ENCODE assay signal across 8 cellular contexts in the genomic region with DNA sequence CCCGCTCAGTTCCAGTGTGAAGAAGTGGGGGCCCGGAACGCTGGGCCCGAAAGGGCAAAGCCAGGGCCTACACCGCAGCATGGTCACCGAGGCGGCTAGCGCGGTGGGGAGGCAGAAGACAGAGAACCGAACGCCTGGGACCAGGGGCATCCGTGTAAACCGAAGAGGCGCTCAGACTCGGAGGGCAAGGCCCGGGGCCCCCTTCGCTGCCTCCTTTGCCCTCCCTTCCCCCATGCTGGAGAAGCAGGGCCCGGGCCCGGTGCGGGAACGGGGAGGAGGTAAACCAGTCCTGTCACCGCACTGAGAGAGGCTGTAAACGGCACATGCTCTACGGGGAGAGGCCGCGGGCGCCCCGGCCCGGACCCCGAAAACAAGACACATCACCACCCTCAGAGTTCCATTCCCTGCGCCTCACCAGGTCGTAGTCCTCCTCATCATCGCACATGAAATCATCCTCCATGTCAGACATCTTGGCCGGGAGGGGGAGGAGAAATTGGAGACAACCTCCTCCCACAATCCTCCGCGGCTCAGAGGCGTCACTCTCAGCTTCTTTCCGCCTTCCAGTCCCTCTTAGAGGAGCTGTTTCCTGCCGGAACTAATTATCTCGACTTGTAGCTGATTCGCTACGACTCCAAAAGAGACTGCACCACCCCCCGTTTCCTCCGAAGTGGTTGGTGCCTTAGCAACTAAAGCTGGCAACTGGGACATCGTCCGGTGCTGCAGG.
DNase-seq lines count a peak whose midpoint lies in the region; ATAC-seq lines count a peak whose summit lies in the region.

Gene COPS2, minus strand, starts transcription at position 490 of the 724 bp plus-strand sequence. Its CDS starts 21 bp downstream, at position 469.

- peak within 1 kb of the TSS; percentile 93 for H3K27ac Mint-ChIP-seq in central memory CD8-positive, alpha-beta T cell (ENCODE audit: low read depth)

- ATAC-seq in GM19023 (IDR thresholded peaks at IDR 0.05; ENCODE audit: unreplicated experiment) (peak; percentile 92), HG03280 (IDR thresholded peaks at IDR 0.05; ENCODE audit: unreplicated experiment) (peak; percentile 91)
- ATAC-seq in central memory CD8-positive, alpha-beta T cell (replicated peaks; ENCODE audit: extremely low read depth, poor library complexity, severe bottlenecking): peak; percentile 96

- peaks cover 50% of the 10 kb centered on the region for H3K4me1 Mint-ChIP-seq in central memory CD8-positive, alpha-beta T cell

- peak within 1 kb of the TSS; percentile 95 for H3K4me3 Mint-ChIP-seq in central memory CD8-positive, alpha-beta T cell

- no peaks in the 10 kb centered on the region for H3K9me3 Mint-ChIP-seq in central memory CD8-positive, alpha-beta T cell

- DNase-seq in AG08396 (ENCODE audit: low spot score): peak; percentile 82
- peak; percentile 75 for DNase-seq in NCI-H345 treated with DMSO at 0.1 percent for 48 hours (lab: John Stamatoyannopoulos, UW; ENCODE audit: unreplicated experiment)
- peak; percentile 91 for DNase-seq in activated CD4-positive, CD25-positive, alpha-beta regulatory T cell treated with anti-CD3 and anti-CD28 coated beads, Interleukin-2, amount 50 U/mL, for 16 hours (ENCODE audit: low read depth, low spot score)
- peak; percentile 89 to 95 for DNase-seq in central memory CD8-positive, alpha-beta T cell (ENCODE audit: low spot score in 2 of 2)
- peak; percentile 99 for DNase-seq in iris pigment epithelial cell (ENCODE audit: low read depth)
- peak; percentile 86 to 87 for DNase-seq in stimulated activated CD4-positive, alpha-beta T cell treated with anti-CD3 and anti-CD28 coated beads, Interleukin-12 subunit alpha, Interleukin-12 subunit beta, amount 100 ng/mL, for 24 hours (ENCODE audit: low read depth in 2 of 2)

- no peaks in the 10 kb centered on the region for H3K27me3 Mint-ChIP-seq in central memory CD8-positive, alpha-beta T cell

- H3K36me3 Mint-ChIP-seq in central memory CD8-positive, alpha-beta T cell (ENCODE audit: insufficient read depth): peaks cover 17% of the 10 kb centered on the region

Comparison
In these comparisons a context has a peak if more than half of its experiments do, and no peak if none do; other contexts are left out.
1. Peak in every context shown above with its lines: DNase-seq and ATAC-seq.